Comparison of ENCODE assay signal across 16 cellular contexts in genomic region chr9:94085062-94085639, GRCh38. TPM values are rescaled to one million over a fixed set of nuclear protein-coding genes. Genes with fewer than 3 reads are reported as not detected.
DNase-seq lines count a peak whose midpoint lies in the region; ATAC-seq lines count a peak whose summit lies in the region.
"Had no signal": no experiment of that assay in that cellular context is flagged by ENCODE, and none has a peak within 500 bp of the region (broad histone marks: within the 10 kb centered on the region; RNA-seq: fewer than 3 reads in every experiment).

No MANE protein-coding gene starts in this region.

- 88 to 94% methylated on average over 6 of the region's 6 CpGs for WGBS in aorta, 2 donors

- H3K9me3 ChIP-seq in aorta (ENCODE audit: control insufficient read depth, low read length): no peaks in the 10 kb centered on the region
- H3K9me3 ChIP-seq: BLaER1, transverse colon had no signal

- ATAC-seq in aorta (ENCODE audit: low FRiP score): no peak

- intact Hi-C loops in aorta (cut with DNase I): no loop called here

- peaks cover 0 to 3% of the 10 kb centered on the region in 2 donors for H3K36me3 ChIP-seq in aorta (ENCODE audit: control insufficient read depth in 1 of 2, insufficient read depth in 2 of 2, low read length in 1 of 2)
- H3K36me3 ChIP-seq: transverse colon had no signal

- no peak overlapping the region for H3K4me3 ChIP-seq in aorta (ENCODE audit: low read length in 2 of 2)
- H3K4me3 ChIP-seq: BLaER1, transverse colon had no signal

- DNase-seq in A172 (ENCODE audit: low spot score): peak; percentile 40
- DNase-seq in HCEC 1CT: peak; percentile 11
- DNase-seq in iPS-NIHi7 (ENCODE audit: extremely low spot score): peak; percentile 76
- DNase-seq in LoVo (ENCODE audit: low spot score): no peak
- no peak for DNase-seq in aorta
- DNase-seq in NCI-H2196 (lab: John Stamatoyannopoulos, UW; ENCODE audit: unreplicated experiment): no peak
- no peak for DNase-seq in stimulated activated naive CD4-positive, alpha-beta T cell treated with Interleukin-2 at 50 U/mL for 16 hours (lab: John Stamatoyannopoulos, UW)
- DNase-seq: activated CD4-positive, alpha-beta T cell treated with anti-CD3 and anti-CD28 coated beads for 1 hour; activated effector memory CD4-positive, alpha-beta T cell treated with Interleukin-2 at 50 U/mL for 16 hours; effector memory CD4-positive, alpha-beta T cell; NCI-H2029; SIG-M5; stimulated activated CD4-positive, alpha-beta T cell treated with anti-CD3 and anti-CD28 coated beads, Interleukin-4, amount 100 ng/mL, for 4 hours; transverse colon had no signal

- no peaks in the 10 kb centered on the region for H3K4me1 ChIP-seq in aorta (ENCODE audit: control insufficient read depth in 1 of 2, insufficient read depth in 2 of 2, low read length in 2 of 2)
- H3K4me1 ChIP-seq: BLaER1 had no signal

- no peaks in the 10 kb centered on the region for H3K27me3 ChIP-seq in aorta (ENCODE audit: control insufficient read depth in 1 of 2, insufficient read depth in 2 of 2, low read length in 1 of 2)
- H3K27me3 ChIP-seq: BLaER1, transverse colon had no signal

- peak overlapping the region; percentile 34 for H3K27ac ChIP-seq in angular gyrus (ENCODE audit: low read depth, low read length)
- H3K27ac ChIP-seq in aorta (ENCODE audit: low read depth in 1 of 2, low read length in 2 of 2): no peak overlapping the region
- H3K27ac ChIP-seq: BLaER1, transverse colon had no signal

RNA-seq across cellular contexts. Expression of gene PTPDC1, which starts 0.9 kb away (rescaled TPM):
- 11.5 and 12.4 TPM in 2 replicates for total RNA-seq in A172 (2014; rRNA removed; shearing (Covaris generic))
- total RNA-seq in aorta: 10 to 100 TPM; 10.9 to 12.9 TPM
- polyA plus RNA-seq in aorta: 1 to 10 TPM; 4.0 to 7.8 TPM

Comparison
In these comparisons a context has a peak if more than half of its experiments do, and no peak if none do; other contexts are left out.
1. DNase-seq: peak in A172 (single experiment), HCEC 1CT (single experiment) and iPS-NIHi7 (single experiment); none in LoVo (single experiment), aorta (0 of 2), NCI-H2196 (single experiment) and stimulated activated naive CD4-positive, alpha-beta T cell treated with Interleukin-2 at 50 U/mL for 16 hours (single experiment).